18 cellular contexts compared by ENCODE assay signal in the genomic region with DNA sequence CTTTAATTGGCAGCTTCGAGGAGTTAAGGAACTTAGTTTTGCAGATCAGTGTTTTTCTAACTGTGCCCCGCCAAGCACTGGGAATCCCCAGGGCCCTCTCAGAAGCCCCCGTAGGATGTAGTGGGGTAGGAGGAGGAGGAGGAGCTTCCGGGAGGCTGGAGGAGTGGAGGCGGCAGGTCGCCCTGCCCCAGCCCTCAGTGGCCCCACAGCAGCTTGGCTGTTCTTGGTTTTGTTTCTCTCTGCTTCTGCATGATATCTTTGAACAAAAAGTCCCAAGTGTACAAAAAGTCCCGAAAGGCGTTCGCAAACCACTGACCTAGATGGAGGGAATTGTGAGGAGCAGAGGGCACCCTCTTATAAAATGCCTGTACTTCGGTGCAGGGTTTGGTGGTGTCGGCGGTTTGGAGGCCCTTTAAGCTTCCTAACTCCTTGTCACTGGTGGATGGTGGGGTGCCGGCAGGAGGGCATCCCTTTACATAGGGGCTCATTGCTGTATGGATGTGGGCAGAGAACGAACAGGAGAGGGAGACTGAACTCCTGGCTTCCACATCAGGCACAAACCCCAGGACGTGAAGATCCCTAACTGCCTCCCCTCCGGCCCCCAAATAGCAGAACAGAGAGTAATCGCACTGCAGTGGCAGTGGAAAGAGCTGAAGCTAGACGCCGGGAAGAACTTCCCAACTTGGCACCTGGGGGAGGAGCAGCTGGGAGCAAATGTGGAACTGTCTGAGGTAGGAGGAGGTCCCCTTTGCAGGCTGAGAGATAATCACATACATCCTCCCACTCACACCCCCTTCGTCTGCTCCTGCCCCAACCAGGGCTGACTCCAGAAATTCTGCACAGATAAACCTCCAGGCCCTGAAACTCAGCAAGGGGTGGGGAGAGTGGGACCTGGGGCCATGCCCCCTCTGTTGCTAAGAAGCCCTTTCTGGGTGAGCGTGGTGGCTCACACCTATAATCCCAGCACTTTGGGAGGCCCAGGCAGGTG. TPM values are rescaled to one million over a fixed set of nuclear protein-coding genes. Genes with fewer than 3 reads are reported as not detected.
DNase-seq lines count a peak whose midpoint lies in the region; ATAC-seq, FAIRE-seq and TF ChIP-seq lines count a peak whose summit lies in the region.
"Had no signal": no experiment of that assay in that cellular context is flagged by ENCODE, and none has a peak within 500 bp of the region (broad histone marks: within the 10 kb centered on the region; RNA-seq: fewer than 3 reads in every experiment).

No MANE protein-coding gene starts in this region.

- TF ChIP-seq CTCF in endothelial cell of umbilical vein (IDR thresholded peaks at IDR 0.05; ENCODE audit: extremely low read depth in 1 of 2, insufficient read depth in 1 of 2, low read depth in 1 of 2, low read length in 2 of 2) (no peak), testis (IDR thresholded peaks at IDR 0.05) (no peak), body of pancreas (IDR thresholded peaks at IDR 0.05) (no peak), tibial nerve (IDR thresholded peaks at IDR 0.05) (no peak)

- TF ChIP-seq POLR2A in endothelial cell of umbilical vein (IDR thresholded peaks at IDR 0.05; ENCODE audit: low read depth, low read length): no peak
- TF ChIP-seq POLR2A in testis (IDR thresholded peaks at IDR 0.05): no peak
- no peak for TF ChIP-seq POLR2A in body of pancreas (IDR thresholded peaks at IDR 0.05)
- TF ChIP-seq POLR2A in tibial nerve (IDR thresholded peaks at IDR 0.05): no peak

- H3K27ac ChIP-seq in endothelial cell of umbilical vein (ENCODE audit: insufficient read depth, low read depth, low read length): no peak overlapping the region
- no peak overlapping the region for H3K27ac ChIP-seq in testis
- H3K27ac ChIP-seq in body of pancreas: no peak overlapping the region
- no peak overlapping the region for H3K27ac ChIP-seq in tibial nerve
- H3K27ac ChIP-seq: hepatocyte, uterus had no signal

- dilution Hi-C loops in endothelial cell of umbilical vein (cut with MboI; ENCODE audit: extremely low pct_ligation_motif_present, low sequenced_read_pairs): no loop called here

- no peak for DNase-seq in activated T-cell treated with anti-CD3 and anti-CD28 coated beads, Interleukin-2, amount 50 U/mL, for 4 hours
- no peak for DNase-seq in activated T-cell treated with anti-CD3 and anti-CD28 coated beads, Interleukin-2, amount 50 U/mL, for 1 hour
- DNase-seq in endothelial cell of umbilical vein (ENCODE audit: low read depth, low spot score) (no peak), testis (peak; percentile 54), body of pancreas (no peak), tibial nerve (ENCODE audit: low spot score in 2 of 2) (no peak), NOMO-1 (lab: John Stamatoyannopoulos, UW; ENCODE audit: unreplicated experiment in 2 of 2) (no peak)
- DNase-seq: activated CD4-positive, alpha-beta T cell treated with anti-CD3 and anti-CD28 coated beads, Interleukin-2, amount 50 U/mL, for 4 hours; cerebellar nuclear complex; DMS153; left ventricle myocardium superior; small intestine; SW 1271; uterus had no signal

- no peak overlapping the region for H2AFZ ChIP-seq in endothelial cell of umbilical vein (ENCODE audit: low read depth, low read length)
- H2AFZ ChIP-seq: hepatocyte had no signal

- no peaks in the 10 kb centered on the region for H3K36me3 Mint-ChIP-seq in activated T-cell treated with anti-CD3 and anti-CD28 coated beads, Interleukin-2, amount 50 U/mL, for 4 hours (ENCODE audit: insufficient read depth)
- H3K36me3 Mint-ChIP-seq: activated naive CD8-positive, alpha-beta T cell had no signal

- no peaks in the 10 kb centered on the region for H4K20me1 ChIP-seq in endothelial cell of umbilical vein (replicated peaks; ENCODE audit: control insufficient read depth, extremely low read depth, insufficient read depth, low read length)

- 11 to 14% methylated on average over 16 to 21 of the region's 21 CpGs for WGBS in testis, 2 donors
- WGBS in body of pancreas, 2 donors: 34 to 54% methylated on average over 15 to 21 of the region's 21 CpGs
- 34 to 46% methylated on average over 19 to 21 of the region's 21 CpGs for WGBS in tibial nerve, 2 donors

- peak overlapping the region; percentile 40 for H3K4me3 Mint-ChIP-seq in activated T-cell treated with anti-CD3 and anti-CD28 coated beads, Interleukin-2, amount 50 U/mL, for 4 hours
- H3K4me3 Mint-ChIP-seq: activated naive CD8-positive, alpha-beta T cell had no signal

- no peak overlapping the region for H3K4me3 ChIP-seq in endothelial cell of umbilical vein (replicated peaks in 1 of 3; ENCODE audit: insufficient read depth in 1 of 3, low read depth in 1 of 3, low read length in 3 of 3)
- peak overlapping the region in 1 of 2 donors; percentile 12 for H3K4me3 ChIP-seq in testis
- H3K4me3 ChIP-seq in body of pancreas: no peak overlapping the region
- H3K4me3 ChIP-seq in tibial nerve: no peak overlapping the region
- H3K4me3 ChIP-seq: hepatocyte, uterus had no signal

- H3K27me3 ChIP-seq in endothelial cell of umbilical vein (ENCODE audit: control insufficient read depth in 2 of 2, insufficient read depth in 2 of 2, low read length in 2 of 2) (peaks cover 7 to 8% of the 10 kb centered on the region in 2 experiments), testis (no peaks in the 10 kb centered on the region), body of pancreas (peaks cover 0 to 13% of the 10 kb centered on the region in 2 donors), tibial nerve (peaks cover 0 to 55% of the 10 kb centered on the region in 2 donors)
- H3K27me3 ChIP-seq: uterus had no signal

- intact Hi-C loops in endothelial cell of umbilical vein (cut with micrococcal nuclease) (no loop called here), testis (cut with DNase I; ENCODE audit: low total_unique reads) (no loop called here), body of pancreas (cut with DNase I) (no loop called here)

- H3K36me3 ChIP-seq in endothelial cell of umbilical vein (ENCODE audit: control insufficient read depth in 2 of 2, extremely low read depth in 1 of 2, insufficient read depth in 2 of 2, low read length in 2 of 2): no peaks in the 10 kb centered on the region
- H3K36me3 ChIP-seq in testis (ENCODE audit: low read depth, missing control alignments): no peaks in the 10 kb centered on the region
- H3K36me3 ChIP-seq in body of pancreas (replicated peaks in 1 of 2; ENCODE audit: insufficient read depth in 1 of 2, low read depth in 2 of 2): no peaks in the 10 kb centered on the region
- H3K36me3 ChIP-seq in tibial nerve: no peaks in the 10 kb centered on the region
- H3K36me3 ChIP-seq: uterus had no signal

- no peak for TF ChIP-seq EP300 in tibial nerve (IDR thresholded peaks at IDR 0.05)

- no peaks in the 10 kb centered on the region for H3K79me2 ChIP-seq in endothelial cell of umbilical vein (ENCODE audit: control insufficient read depth, insufficient read depth, low read length)
- H3K79me2 ChIP-seq: hepatocyte had no signal

- CTCF ChIA-PET in endothelial cell of umbilical vein (lab: Charles Lee): interaction anchor here (1.9 to 5.1 kb wide), 3 partner anchors 7 to 13 kb away, joined by 4 to 41 read pairs (median 10); no protein-coding TSS in a partner anchor

- no peaks in the 10 kb centered on the region for H3K4me1 ChIP-seq in endothelial cell of umbilical vein (ENCODE audit: control insufficient read depth, extremely low read depth, insufficient read depth, low read length)
- peaks cover 19% of the 10 kb centered on the region for H3K4me1 ChIP-seq in testis
- H3K4me1 ChIP-seq in body of pancreas: peaks cover 10% of the 10 kb centered on the region
- peaks cover 0 to 14% (median 0%) of the 10 kb centered on the region in 4 donors for H3K4me1 ChIP-seq in tibial nerve

- no peaks in the 10 kb centered on the region for H3K9me3 Mint-ChIP-seq in activated T-cell treated with anti-CD3 and anti-CD28 coated beads, Interleukin-2, amount 50 U/mL, for 4 hours

- no peak overlapping the region for H3K4me2 ChIP-seq in endothelial cell of umbilical vein (ENCODE audit: insufficient read depth, low read length)
- H3K4me2 ChIP-seq: hepatocyte had no signal

- peaks cover 14% of the 10 kb centered on the region for H3K4me1 Mint-ChIP-seq in activated T-cell treated with anti-CD3 and anti-CD28 coated beads, Interleukin-2, amount 50 U/mL, for 4 hours (ENCODE audit: low read depth)

- no peak for FAIRE-seq in endothelial cell of umbilical vein (lab: Jason Lieb, UNC)
- FAIRE-seq: small intestine had no signal

- H3K9me1 ChIP-seq in endothelial cell of umbilical vein (replicated peaks; ENCODE audit: control insufficient read depth, extremely low read depth, insufficient read depth, low read length): no peaks in the 10 kb centered on the region

- BruUV-seq in endothelial cell of umbilical vein (replicated peaks; lab: Mats Ljungman, UMichigan): no TSS peak

- POLR2A ChIA-PET in endothelial cell of umbilical vein (lab: Charles Lee): no interaction called here

- peaks cover 32% of the 10 kb centered on the region for H3K27me3 Mint-ChIP-seq in activated T-cell treated with anti-CD3 and anti-CD28 coated beads, Interleukin-2, amount 50 U/mL, for 4 hours (ENCODE audit: low read depth)

- H3K9me3 ChIP-seq in endothelial cell of umbilical vein (replicated peaks; ENCODE audit: control insufficient read depth, insufficient read depth, low read length) (no peaks in the 10 kb centered on the region), testis (no peaks in the 10 kb centered on the region), body of pancreas (no peaks in the 10 kb centered on the region), tibial nerve (no peaks in the 10 kb centered on the region)
- H3K9me3 ChIP-seq: uterus had no signal

- peak in 1 of 2 donors; percentile 48 for ATAC-seq in activated T-cell treated with anti-CD3 and anti-CD28 coated beads, Interleukin-2, amount 50 U/mL, for 4 hours
- ATAC-seq in HG03095 (IDR thresholded peaks at IDR 0.05; ENCODE audit: unreplicated experiment) (peak; percentile 69), body of pancreas (no peak)

- no peak overlapping the region for H3K9ac ChIP-seq in endothelial cell of umbilical vein (replicated peaks; ENCODE audit: extremely low read depth, insufficient read depth, low read length)

RNA-seq across cellular contexts. Expression of gene EPOP, which starts 20.1 kb away (rescaled TPM):
- total RNA-seq in activated T-cell treated with anti-CD3 and anti-CD28 coated beads, Interleukin-2, amount 50 U/mL, for 4 hours: 100 to 1,000 TPM; 110 to 131 (median 110) TPM
- total RNA-seq in endothelial cell of umbilical vein (2.6 and 2.9 TPM in 2 replicates), testis (10 to 100 TPM; 16.8 to 19.4 TPM), body of pancreas (10 to 100 TPM in 1 of 2 donors, 1 to 10 TPM in 1; 3.9 to 11.2 TPM), tibial nerve (1 to 10 TPM; 1.3 to 5.7 (median 4.6) TPM)
- polyA plus RNA-seq in endothelial cell of umbilical vein (0.43 and 0.54 TPM in 2 replicates), testis (ENCODE audit: insufficient read depth, low read depth, low replicate concordance) (18.6 TPM)
- 0.67 and 0.82 TPM in 2 replicates for polyA plus RNA-seq in endothelial cell of umbilical vein (2011; cell fraction: cytosol; rRNA removed)
- polyA plus RNA-seq in endothelial cell of umbilical vein (2011; cell fraction: nucleus; rRNA removed): 0.36 and 0.38 TPM in 2 replicates
- polyA plus RNA-seq in endothelial cell of umbilical vein (2012): 4.5 and 5.2 TPM in 2 replicates
- polyA minus RNA-seq in endothelial cell of umbilical vein: 0.44 and 0.68 TPM in 2 replicates
- 5.8 TPM for polyA minus RNA-seq in endothelial cell of umbilical vein (2011; cell fraction: cytosol; rRNA and poly(A)+ RNA removed)
- 0.10 and 0.34 TPM in 2 replicates for polyA minus RNA-seq in endothelial cell of umbilical vein (2011; cell fraction: nucleus; rRNA and poly(A)+ RNA removed)

RNA-seq across cellular contexts. Expression of gene SRCIN1, which starts 49.0 kb away (rescaled TPM):
- total RNA-seq in activated T-cell treated with anti-CD3 and anti-CD28 coated beads, Interleukin-2, amount 50 U/mL, for 4 hours: under 1 TPM in 2 of 3 donors, not detected in 1; 0.16 to 0.49 TPM
- 0.12 and 0.35 TPM in 2 replicates for total RNA-seq in endothelial cell of umbilical vein
- polyA plus RNA-seq in endothelial cell of umbilical vein: 0.15 and 0.37 TPM in 2 replicates
- polyA plus RNA-seq in endothelial cell of umbilical vein (2011; cell fraction: cytosol; rRNA removed): 0.04 TPM in 2 replicates
- 0.24 and 0.29 TPM in 2 replicates for polyA plus RNA-seq in endothelial cell of umbilical vein (2011; cell fraction: nucleus; rRNA removed)
- polyA plus RNA-seq in endothelial cell of umbilical vein (2012): 0.08 and 0.37 TPM in 2 replicates
- polyA minus RNA-seq in endothelial cell of umbilical vein: 0.19 and 0.32 TPM in 2 replicates
- polyA minus RNA-seq in endothelial cell of umbilical vein (2011; cell fraction: cytosol; rRNA and poly(A)+ RNA removed): 1.3 TPM
- polyA minus RNA-seq in endothelial cell of umbilical vein (2011; cell fraction: nucleus; rRNA and poly(A)+ RNA removed): 0.43 TPM in 1 of 2 replicates, not detected in the other
- total RNA-seq in testis: 1 to 10 TPM; 6.2 to 8.9 TPM
- polyA plus RNA-seq in testis (ENCODE audit: insufficient read depth, low read depth, low replicate concordance): 3.2 TPM
- 10 to 100 TPM; 11.2 to 19.8 TPM for total RNA-seq in body of pancreas
- 1 to 10 TPM in 2 of 4 donors, under 1 TPM in 2; 0.44 to 5.4 (median 1.5) TPM for total RNA-seq in tibial nerve
- total RNA-seq: osteoblast had no signal

RNA-seq across cellular contexts. Expression of gene MLLT6, which starts 50.4 kb away (rescaled TPM):
- 100 to 1,000 TPM; 263 to 315 (median 286) TPM for total RNA-seq in activated T-cell treated with anti-CD3 and anti-CD28 coated beads, Interleukin-2, amount 50 U/mL, for 4 hours
- total RNA-seq in endothelial cell of umbilical vein: 85.4 and 86.6 TPM in 2 replicates
- polyA plus RNA-seq in endothelial cell of umbilical vein: 32.1 and 35.7 TPM in 2 replicates
- 21.1 and 29.6 TPM in 2 replicates for polyA plus RNA-seq in endothelial cell of umbilical vein (2011; cell fraction: cytosol; rRNA removed)
- 144 and 172 TPM in 2 replicates for polyA plus RNA-seq in endothelial cell of umbilical vein (2011; cell fraction: nucleus; rRNA removed)
- 37.7 and 42.7 TPM in 2 replicates for polyA plus RNA-seq in endothelial cell of umbilical vein (2012)
- 68.1 and 78.3 TPM in 2 replicates for polyA minus RNA-seq in endothelial cell of umbilical vein
- polyA minus RNA-seq in endothelial cell of umbilical vein (2011; cell fraction: cytosol; rRNA and poly(A)+ RNA removed): 34.7 TPM
- 72.9 and 91.4 TPM in 2 replicates for polyA minus RNA-seq in endothelial cell of umbilical vein (2011; cell fraction: nucleus; rRNA and poly(A)+ RNA removed)
- 100 to 1,000 TPM; 157 to 176 TPM for total RNA-seq in testis
- 86.9 TPM for polyA plus RNA-seq in testis (ENCODE audit: insufficient read depth, low read depth, low replicate concordance)
- 100 to 1,000 TPM in 1 of 2 donors, 10 to 100 TPM in 1; 90.8 to 121 TPM for total RNA-seq in body of pancreas
- 100 to 1,000 TPM in 2 of 4 donors, 10 to 100 TPM in 2; 83.9 to 185 (median 116) TPM for total RNA-seq in tibial nerve

Comparison
In these comparisons a context has a peak if more than half of its experiments do, and no peak if none do; other contexts are left out.
1. RNA of gene EPOP, which starts 20.1 kb away (total RNA-seq): 110 to 131 TPM in activated T-cell treated with anti-CD3 and anti-CD28 coated beads, Interleukin-2, amount 50 U/mL, for 4 hours; 16.8 to 19.4 TPM in testis, 3.9 to 11.2 TPM in body of pancreas, 1.3 to 5.7 TPM in tibial nerve and 2.6 to 2.9 TPM in endothelial cell of umbilical vein; every median in the first group is over 4 times any median in the second.